ENCODE assay signal across 19 cellular contexts in the genomic region with DNA sequence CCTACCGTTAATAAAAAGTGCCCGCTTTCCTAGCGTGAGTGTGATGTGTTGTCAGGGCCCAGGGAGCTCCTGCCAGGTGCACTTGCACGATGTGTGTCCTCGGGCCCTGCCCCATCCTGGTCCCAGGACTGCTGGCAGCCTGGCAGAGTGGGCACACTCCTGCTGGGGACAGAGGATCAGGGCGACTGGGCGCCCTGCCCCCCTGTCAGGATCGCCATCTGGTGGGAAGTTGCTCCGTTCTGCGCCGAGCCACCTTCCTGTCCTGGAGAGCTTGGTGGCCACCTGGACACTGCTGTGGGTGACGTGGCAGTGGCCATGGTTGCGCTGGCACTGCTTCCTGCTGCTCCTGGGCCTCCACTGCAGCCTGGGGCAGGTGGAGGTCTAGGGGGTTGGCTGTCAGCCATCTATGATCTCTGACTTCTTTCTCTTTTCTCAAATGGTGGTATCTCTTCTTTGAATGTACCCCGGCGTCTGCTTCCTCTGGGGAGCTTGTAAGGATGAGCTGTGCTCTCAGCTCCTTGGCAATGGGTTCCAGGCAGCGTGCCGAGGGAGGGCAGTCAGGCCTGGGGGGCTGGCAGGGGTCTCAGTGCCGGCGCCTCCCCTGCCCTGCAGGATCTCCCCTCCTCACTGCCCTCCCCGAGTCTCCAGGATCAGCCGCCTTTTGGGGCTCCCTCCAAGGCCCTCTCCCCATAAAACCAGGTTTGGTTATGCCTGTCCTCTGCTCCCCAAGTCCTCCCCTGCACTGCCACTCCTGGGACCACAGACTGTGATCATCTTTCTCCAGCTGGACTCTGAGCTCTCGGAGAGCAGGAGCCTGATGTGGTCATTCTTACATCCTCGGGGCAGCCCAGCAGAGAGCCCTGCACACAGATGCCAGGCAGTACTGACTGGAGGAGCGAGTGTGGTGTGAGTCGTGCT.
DNase-seq lines count a peak whose midpoint lies in the region; ATAC-seq and TF ChIP-seq lines count a peak whose summit lies in the region.
"Had no signal": no experiment of that assay in that cellular context is flagged by ENCODE, and none has a peak within 500 bp of the region (broad histone marks: within the 10 kb centered on the region; RNA-seq: fewer than 3 reads in every experiment).

No MANE protein-coding gene starts in this region.

- H3K36me3 Mint-ChIP-seq in chondrocyte (ENCODE audit: low read depth), result no peaks in the 10 kb centered on the region
- H3K36me3 Mint-ChIP-seq: immature natural killer cell, WTC11 had no signal

- DNase-seq in DMS 273 treated with DMSO at 0.1 percent for 48 hours (lab: John Stamatoyannopoulos, UW), result peak; percentile 80
- DNase-seq in DMS 273 (lab: John Stamatoyannopoulos, UW; ENCODE audit: unreplicated experiment), result no peak
- DNase-seq in Right ventricle myocardium inferior (ENCODE audit: missing footprints), result peak; percentile 40
- DNase-seq in right atrium auricular region (ENCODE audit: low spot score), result no peak
- peak; percentile 87 for DNase-seq in chondrocyte (ENCODE audit: low spot score)
- peak in 1 of 49 donors; percentile 85 for DNase-seq in substantia nigra (lab: John Stamatoyannopoulos, UW)
- no peak for DNase-seq in prostate gland (ENCODE audit: low spot score)
- no peak for DNase-seq in AG20443 (ENCODE audit: low spot score)
- DNase-seq: immature natural killer cell, KG1, midbrain, NCI-H146, tibial artery had no signal

- no peak overlapping the region for H3K27ac Mint-ChIP-seq in chondrocyte (ENCODE audit: unreplicated experiment)
- H3K27ac Mint-ChIP-seq: dendritic cell treated with granulocyte-macrophage colony-stimulating factor and Interleukin-4, amounts not matched to agents 40 ng/mL and 50 ng/mL, for 4 days; immature natural killer cell; WTC11 had no signal

- H3K27ac ChIP-seq in right atrium auricular region (no peak overlapping the region), substantia nigra (ENCODE audit: low read depth, low read length, poor library complexity, severe bottlenecking) (peak overlapping the region; percentile 19), prostate gland (no peak overlapping the region)
- H3K27ac ChIP-seq: 22Rv1, ascending aorta, HL-60, tibial artery had no signal

- H3K36me3 ChIP-seq in right atrium auricular region, result peaks cover 6% of the 10 kb centered on the region
- no peaks in the 10 kb centered on the region for H3K36me3 ChIP-seq in prostate gland
- H3K36me3 ChIP-seq: ascending aorta had no signal

- H3K4me3 Mint-ChIP-seq in chondrocyte (ENCODE audit: unreplicated experiment), result no peak overlapping the region
- H3K4me3 Mint-ChIP-seq: dendritic cell treated with granulocyte-macrophage colony-stimulating factor and Interleukin-4, amounts not matched to agents 40 ng/mL and 50 ng/mL, for 4 days; immature natural killer cell; WTC11 had no signal

- H3K4me1 ChIP-seq in right atrium auricular region (no peaks in the 10 kb centered on the region), prostate gland (replicated peaks) (no peaks in the 10 kb centered on the region)
- H3K4me1 ChIP-seq: ascending aorta, tibial artery had no signal

- no peaks in the 10 kb centered on the region for H3K27me3 Mint-ChIP-seq in chondrocyte (ENCODE audit: low read depth)
- H3K27me3 Mint-ChIP-seq: dendritic cell treated with granulocyte-macrophage colony-stimulating factor and Interleukin-4, amounts not matched to agents 40 ng/mL and 50 ng/mL, for 4 days had no signal

- no peak for TF ChIP-seq CTCF in right atrium auricular region (IDR thresholded peaks at IDR 0.05)
- no peak for TF ChIP-seq CTCF in chondrocyte (IDR thresholded peaks at IDR 0.05)
- no peak for TF ChIP-seq CTCF in prostate gland (IDR thresholded peaks at IDR 0.05)

- no peaks in the 10 kb centered on the region for H3K9me3 Mint-ChIP-seq in chondrocyte (ENCODE audit: low read depth)
- H3K9me3 Mint-ChIP-seq: dendritic cell treated with granulocyte-macrophage colony-stimulating factor and Interleukin-4, amounts not matched to agents 40 ng/mL and 50 ng/mL, for 4 days; immature natural killer cell; WTC11 had no signal

- H3K27me3 ChIP-seq in right atrium auricular region (no peaks in the 10 kb centered on the region), prostate gland (replicated peaks; ENCODE audit: insufficient read depth) (no peaks in the 10 kb centered on the region)
- H3K27me3 ChIP-seq: ascending aorta, tibial artery had no signal

- WGBS in prostate gland, result 86% methylated on average over 25 of the region's 25 CpGs

- intact Hi-C loops in Right ventricle myocardium inferior (cut with DNase I) (no loop called here), prostate gland (cut with DNase I) (no loop called here)

- H3K4me3 ChIP-seq in right atrium auricular region, result no peak overlapping the region
- no peak overlapping the region for H3K4me3 ChIP-seq in prostate gland
- H3K4me3 ChIP-seq: ascending aorta, tibial artery had no signal

- no peaks in the 10 kb centered on the region for H3K4me1 Mint-ChIP-seq in chondrocyte (ENCODE audit: low read depth)
- H3K4me1 Mint-ChIP-seq: immature natural killer cell, WTC11 had no signal

- ATAC-seq in Right ventricle myocardium inferior, result no peak
- ATAC-seq: esophagus mucosa, WTC11 had no signal

- no peaks in the 10 kb centered on the region for H3K9me3 ChIP-seq in right atrium auricular region
- no peaks in the 10 kb centered on the region for H3K9me3 ChIP-seq in prostate gland
- H3K9me3 ChIP-seq: ascending aorta, tibial artery had no signal

- no peak for TF ChIP-seq POLR2A in prostate gland (IDR thresholded peaks at IDR 0.05)

Comparison
In these comparisons a context has a peak if more than half of its experiments do, and no peak if none do; other contexts are left out.
1. DNase-seq: peak in DMS 273 treated with DMSO at 0.1 percent for 48 hours (single experiment), Right ventricle myocardium inferior (single experiment) and chondrocyte (single experiment); none in DMS 273 (single experiment), right atrium auricular region (single experiment), prostate gland (single experiment) and AG20443 (single experiment).